ENCODE assay signal across 14 cellular contexts in genomic region chr3:64048631-64049061, GRCh38. TPM values are rescaled to one million over a fixed set of nuclear protein-coding genes. Genes with fewer than 3 reads are reported as not detected.
DNase-seq lines count a peak whose midpoint lies in the region; ATAC-seq and TF ChIP-seq lines count a peak whose summit lies in the region.
"Had no signal": no experiment of that assay in that cellular context is flagged by ENCODE, and none has a peak within 500 bp of the region (broad histone marks: within the 10 kb centered on the region; RNA-seq: fewer than 3 reads in every experiment).

No MANE protein-coding gene starts in this region.

- peaks cover 47% of the 10 kb centered on the region for H3K4me1 Mint-ChIP-seq in brain
- H3K4me1 Mint-ChIP-seq in activated T-helper 1 cell treated with anti-CD3 and anti-CD28 coated beads, Interleukin-12 subunit alpha, Interleukin-12 subunit beta, Interleukin-2, Interleukin-4 antibody, amounts not matched to agents 30 ng/mL and 10 ng/mL and 1 ng/mL, durations not matched to agents 14 hours and 24 hours and 36 hours (ENCODE audit: low read depth): peaks cover 11% of the 10 kb centered on the region
- H3K4me1 Mint-ChIP-seq: central memory CD8-positive, alpha-beta T cell had no signal

- H3K27me3 Mint-ChIP-seq in brain: peaks cover 7% of the 10 kb centered on the region
- H3K27me3 Mint-ChIP-seq in activated T-helper 1 cell treated with anti-CD3 and anti-CD28 coated beads, Interleukin-12 subunit alpha, Interleukin-12 subunit beta, Interleukin-2, Interleukin-4 antibody, amounts not matched to agents 30 ng/mL and 10 ng/mL and 1 ng/mL, durations not matched to agents 14 hours and 24 hours and 36 hours (ENCODE audit: insufficient read depth): peaks cover 7% of the 10 kb centered on the region

- peak overlapping the region; percentile 9 to 87 (median 42) for H3K27ac Mint-ChIP-seq in brain
- H3K27ac Mint-ChIP-seq in activated T-helper 1 cell treated with anti-CD3 and anti-CD28 coated beads, Interleukin-12 subunit alpha, Interleukin-12 subunit beta, Interleukin-2, Interleukin-4 antibody, amounts not matched to agents 30 ng/mL and 10 ng/mL and 1 ng/mL, durations not matched to agents 14 hours and 24 hours and 36 hours: no peak overlapping the region

- H3K4me3 ChIP-seq in mesodermal cell (ENCODE audit: extremely low read depth, insufficient read depth, low read length, poor library complexity, severe bottlenecking) (no peak overlapping the region), ovary (no peak overlapping the region)
- H3K4me3 ChIP-seq: esophagus squamous epithelium, right lobe of liver had no signal

- ATAC-seq in GM19397 (IDR thresholded peaks at IDR 0.05; ENCODE audit: unreplicated experiment): no peak
- ATAC-seq: right lobe of liver had no signal

- H3K9me3 ChIP-seq in mesodermal cell (ENCODE audit: control insufficient read depth, low read length) (no peaks in the 10 kb centered on the region), ovary (no peaks in the 10 kb centered on the region)
- H3K9me3 ChIP-seq: esophagus squamous epithelium, right lobe of liver had no signal

- H3K27ac ChIP-seq in mesodermal cell (ENCODE audit: low read depth, low read length, severe bottlenecking) (peak overlapping the region; percentile 63), ovary (no peak overlapping the region)
- H3K27ac ChIP-seq: esophagus squamous epithelium, right lobe of liver had no signal

- DNase-seq in Daoy (ENCODE audit: low read depth) (peak; percentile 38), HT1080 (ENCODE audit: low read depth) (peak; percentile 76), ovary (no peak), mesenteric fat pad (ENCODE audit: low spot score) (no peak)
- no peak for DNase-seq in activated T-helper 1 cell treated with anti-CD3 and anti-CD28 coated beads, Interleukin-12 subunit alpha, Interleukin-12 subunit beta, Interleukin-2, Interleukin-4 antibody, amounts not matched to agents 30 ng/mL and 10 ng/mL and 1 ng/mL, durations not matched to agents 14 hours and 24 hours and 36 hours (ENCODE audit: low spot score)
- DNase-seq: COR-L47, esophagus squamous epithelium, NCI-H1048, NCI-H446 treated with DMSO at 0.1 percent for 48 hours, right lobe of liver had no signal

- TF ChIP-seq EP300 in ovary (IDR thresholded peaks at IDR 0.05): no peak

- no peaks in the 10 kb centered on the region for H3K27me3 ChIP-seq in ovary
- H3K27me3 ChIP-seq: esophagus squamous epithelium, right lobe of liver had no signal

- peaks cover 0 to 8% (median 0%) of the 10 kb centered on the region in 5 experiments for H3K9me3 Mint-ChIP-seq in brain
- no peaks in the 10 kb centered on the region for H3K9me3 Mint-ChIP-seq in activated T-helper 1 cell treated with anti-CD3 and anti-CD28 coated beads, Interleukin-12 subunit alpha, Interleukin-12 subunit beta, Interleukin-2, Interleukin-4 antibody, amounts not matched to agents 30 ng/mL and 10 ng/mL and 1 ng/mL, durations not matched to agents 14 hours and 24 hours and 36 hours
- H3K9me3 Mint-ChIP-seq: central memory CD8-positive, alpha-beta T cell had no signal

- no peaks in the 10 kb centered on the region for H3K36me3 Mint-ChIP-seq in brain
- no peaks in the 10 kb centered on the region for H3K36me3 Mint-ChIP-seq in activated T-helper 1 cell treated with anti-CD3 and anti-CD28 coated beads, Interleukin-12 subunit alpha, Interleukin-12 subunit beta, Interleukin-2, Interleukin-4 antibody, amounts not matched to agents 30 ng/mL and 10 ng/mL and 1 ng/mL, durations not matched to agents 14 hours and 24 hours and 36 hours (ENCODE audit: low read depth)

- no peak overlapping the region for H3K4me3 Mint-ChIP-seq in brain
- H3K4me3 Mint-ChIP-seq in activated T-helper 1 cell treated with anti-CD3 and anti-CD28 coated beads, Interleukin-12 subunit alpha, Interleukin-12 subunit beta, Interleukin-2, Interleukin-4 antibody, amounts not matched to agents 30 ng/mL and 10 ng/mL and 1 ng/mL, durations not matched to agents 14 hours and 24 hours and 36 hours: no peak overlapping the region
- H3K4me3 Mint-ChIP-seq: central memory CD8-positive, alpha-beta T cell had no signal

- H3K36me3 ChIP-seq in mesodermal cell (ENCODE audit: control insufficient read depth, insufficient read depth, low read length) (no peaks in the 10 kb centered on the region), ovary (no peaks in the 10 kb centered on the region)
- H3K36me3 ChIP-seq: esophagus squamous epithelium, right lobe of liver had no signal

- H3K4me1 ChIP-seq in mesodermal cell (ENCODE audit: control insufficient read depth, insufficient read depth, low read length, poor library complexity, severe bottlenecking): peaks cover 47% of the 10 kb centered on the region
- H3K4me1 ChIP-seq in ovary (ENCODE audit: insufficient read depth): no peaks in the 10 kb centered on the region
- H3K4me1 ChIP-seq: esophagus squamous epithelium, right lobe of liver had no signal

- WGBS in mesodermal cell (ENCODE audit: insufficient coverage in 2 of 2), 2 experiments: 44 to 58% methylated on average over 2 to 3 of the region's 3 CpGs
- WGBS in ovary, 3 donors: 64 to 72% (median 65%) methylated on average over 3 of the region's 3 CpGs

- TF ChIP-seq CTCF in brain (conservative IDR thresholded peaks at IDR 0.05) (no peak), ovary (IDR thresholded peaks at IDR 0.05) (no peak)

- intact Hi-C loops in ovary (cut with DNase I): no loop called here
- intact Hi-C loops in activated T-helper 1 cell treated with anti-CD3 and anti-CD28 coated beads, Interleukin-12 subunit alpha, Interleukin-12 subunit beta, Interleukin-2, Interleukin-4 antibody, amounts not matched to agents 30 ng/mL and 10 ng/mL and 1 ng/mL, durations not matched to agents 14 hours and 24 hours and 36 hours (cut with micrococcal nuclease): loop anchor here (5.0 kb wide), 1 partner anchor 434 kb away; no protein-coding TSS in a partner anchor

- TF ChIP-seq POLR2A in ovary (IDR thresholded peaks at IDR 0.05): no peak

RNA-seq across cellular contexts. Expression of gene PSMD6, which starts 25.4 kb away (rescaled TPM):
- 191 and 213 TPM in 2 replicates for total RNA-seq in Daoy (2014; rRNA removed; shearing (Covaris generic))
- 183 and 200 TPM in 2 replicates for total RNA-seq in HT1080 (2014; rRNA removed; shearing (Covaris generic))
- polyA plus RNA-seq in HT1080 (2015; cell fraction: cytosol; rRNA removed): 161 and 166 TPM in 2 replicates
- 184 and 200 TPM in 2 replicates for polyA plus RNA-seq in HT1080 (2015; cell fraction: nucleus; rRNA removed)
- 39.4 TPM for polyA plus RNA-seq in brain (ENCODE audit: insufficient read depth, low read depth, low replicate concordance)
- polyA plus RNA-seq in mesodermal cell (2013, experiment 1 of 2): 118 TPM
- 132 TPM for polyA plus RNA-seq in mesodermal cell (2013, experiment 2 of 2)
- 10 to 100 TPM; 30.8 to 60.7 (median 55.7) TPM for total RNA-seq in ovary
- 10 to 100 TPM; 51.0 to 68.6 TPM for polyA plus RNA-seq in ovary
- total RNA-seq in mesenteric fat pad: 64.1 TPM
- 133 and 137 TPM in 2 replicates for total RNA-seq in activated T-helper 1 cell treated with anti-CD3 and anti-CD28 coated beads, Interleukin-12 subunit alpha, Interleukin-12 subunit beta, Interleukin-2, Interleukin-4 antibody, amounts not matched to agents 30 ng/mL and 10 ng/mL and 1 ng/mL, durations not matched to agents 14 hours and 24 hours and 36 hours

Comparison
In these comparisons a context has a peak if more than half of its experiments do, and no peak if none do; other contexts are left out.
1. DNase-seq: peak in Daoy (single experiment) and HT1080 (single experiment); none in ovary (0 of 5), mesenteric fat pad (single experiment) and activated T-helper 1 cell treated with anti-CD3 and anti-CD28 coated beads, Interleukin-12 subunit alpha, Interleukin-12 subunit beta, Interleukin-2, Interleukin-4 antibody, amounts not matched to agents 30 ng/mL and 10 ng/mL and 1 ng/mL, durations not matched to agents 14 hours and 24 hours and 36 hours (single experiment).